In the genomic region with DNA sequence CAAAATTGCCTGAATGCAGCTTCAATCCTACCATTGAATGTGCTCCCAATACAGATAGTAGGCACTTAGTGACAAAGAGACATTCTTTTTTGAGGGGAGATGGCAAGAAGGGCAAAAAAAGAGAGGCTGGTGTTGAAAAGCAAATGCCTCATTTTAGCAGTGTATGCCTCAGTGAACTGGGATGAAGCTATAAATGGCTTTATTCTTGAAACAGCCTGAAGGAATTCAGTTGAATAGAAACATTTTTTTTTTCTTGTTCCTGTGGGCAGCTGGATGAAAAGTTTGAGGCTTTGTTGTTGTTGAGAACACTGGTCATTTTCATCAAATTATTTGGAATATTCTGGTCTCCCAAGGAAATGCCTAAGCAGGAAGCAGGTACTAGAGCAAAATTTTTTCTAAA, we compare ENCODE assay signal across 22 cellular contexts.
"Had no signal": no experiment of that assay in that cellular context is flagged by ENCODE, and none has a peak within 500 bp of the region (broad histone marks: within the 10 kb centered on the region; RNA-seq: fewer than 3 reads in every experiment).

No MANE protein-coding gene starts in this region.

- H3K27me3 Mint-ChIP-seq: naive thymus-derived CD4-positive, alpha-beta T cell; stimulated activated memory B cell treated with anti-CD40 and anti-IgM and Interleukin-4, amounts not matched to agents 10 μg/mL and 1 μg/mL and 100 μg/mL, for 72 hours; stimulated activated naive CD8-positive, alpha-beta T cell treated with anti-CD3 and anti-CD28 coated beads, Interleukin-15, Interleukin-2, amounts not matched to agents 100 ng/mL and 50 ng/mL, for 24 hours had no signal

- H3K27ac Mint-ChIP-seq: naive thymus-derived CD4-positive, alpha-beta T cell; stimulated activated memory B cell treated with anti-CD40 and anti-IgM and Interleukin-4, amounts not matched to agents 10 μg/mL and 1 μg/mL and 100 μg/mL, for 72 hours; stimulated activated naive CD8-positive, alpha-beta T cell treated with anti-CD3 and anti-CD28 coated beads, Interleukin-15, Interleukin-2, amounts not matched to agents 100 ng/mL and 50 ng/mL, for 24 hours had no signal

- DNase-seq: caudate nucleus; colonic mucosa; dermis blood vessel endothelial cell; gastrocnemius medialis; glutamatergic neuron; immature natural killer cell; left cardiac atrium; left ventricle myocardium inferior; lower lobe of right lung; mesenchymal stem cell; naive thymus-derived CD4-positive, alpha-beta T cell; nucleus accumbens; ovary; retina; right lobe of liver; stimulated activated CD4-positive, alpha-beta T cell treated with anti-CD3 and anti-CD28 coated beads, Interleukin-15, amount 100 ng/mL, for 24 hours; stimulated activated CD4-positive, alpha-beta T cell treated with anti-CD3 and anti-CD28 coated beads, Interleukin-1b, Interleukin-23, amount 100 ng/mL, for 48 hours; stimulated activated CD4-positive, alpha-beta T cell treated with anti-CD3 and anti-CD28 coated beads, Interleukin-4, amount 100 ng/mL, for 24 hours; tibial artery had no signal

- ATAC-seq: esophagus mucosa; gastrocnemius medialis; left cardiac atrium; lower lobe of right lung; naive thymus-derived CD4-positive, alpha-beta T cell; right lobe of liver; stimulated activated memory B cell treated with anti-CD40 and anti-IgM and Interleukin-4, amounts not matched to agents 10 μg/mL and 1 μg/mL and 100 μg/mL, for 72 hours had no signal

- H3K4me3 Mint-ChIP-seq: immature natural killer cell; naive thymus-derived CD4-positive, alpha-beta T cell; stimulated activated memory B cell treated with anti-CD40 and anti-IgM and Interleukin-4, amounts not matched to agents 10 μg/mL and 1 μg/mL and 100 μg/mL, for 72 hours; stimulated activated naive CD8-positive, alpha-beta T cell treated with anti-CD3 and anti-CD28 coated beads, Interleukin-15, Interleukin-2, amounts not matched to agents 100 ng/mL and 50 ng/mL, for 24 hours had no signal

- H3K36me3 Mint-ChIP-seq: stimulated activated memory B cell treated with anti-CD40 and anti-IgM and Interleukin-4, amounts not matched to agents 10 μg/mL and 1 μg/mL and 100 μg/mL, for 72 hours had no signal

- H3K4me1 Mint-ChIP-seq: naive thymus-derived CD4-positive, alpha-beta T cell; stimulated activated memory B cell treated with anti-CD40 and anti-IgM and Interleukin-4, amounts not matched to agents 10 μg/mL and 1 μg/mL and 100 μg/mL, for 72 hours had no signal
